In genomic region chr6:33279257-33279695, GRCh38 we compare ENCODE assay signal across 13 cellular contexts. TPM values are rescaled to one million over a fixed set of nuclear protein-coding genes. Genes with fewer than 3 reads are reported as not detected.
DNase-seq lines count a peak whose midpoint lies in the region; ATAC-seq, FAIRE-seq and TF ChIP-seq lines count a peak whose summit lies in the region.
"Had no signal": no experiment of that assay in that cellular context is flagged by ENCODE, and none has a peak within 500 bp of the region (broad histone marks: within the 10 kb centered on the region; RNA-seq: fewer than 3 reads in every experiment).

No MANE protein-coding gene starts in this region.

- no peak overlapping the region for H3K27ac Mint-ChIP-seq in MCF 10A (ENCODE audit: low read depth, unreplicated experiment)
- H3K27ac Mint-ChIP-seq in stimulated activated memory B cell treated with anti-CD40 and anti-IgM and Interleukin-4, amounts not matched to agents 10 μg/mL and 1 μg/mL and 100 μg/mL, for 72 hours, result peak overlapping the region; percentile 24

- no peaks in the 10 kb centered on the region for H3K36me3 ChIP-seq in breast epithelium
- H3K36me3 ChIP-seq in Panc1 (ENCODE audit: control insufficient read depth, insufficient read depth, low read length), result peaks cover 9% of the 10 kb centered on the region
- H3K36me3 ChIP-seq in endothelial cell of umbilical vein (ENCODE audit: control insufficient read depth in 2 of 2, extremely low read depth in 1 of 2, insufficient read depth in 2 of 2, low read length in 2 of 2), result peaks cover 3 to 36% of the 10 kb centered on the region in 2 experiments
- H3K36me3 ChIP-seq: prostate gland had no signal

- no peaks in the 10 kb centered on the region for H4K20me1 ChIP-seq in endothelial cell of umbilical vein (replicated peaks; ENCODE audit: control insufficient read depth, extremely low read depth, insufficient read depth, low read length)

- peaks cover 16% of the 10 kb centered on the region for H3K79me2 ChIP-seq in endothelial cell of umbilical vein (ENCODE audit: control insufficient read depth, insufficient read depth, low read length)

- no peak overlapping the region for H3K9ac ChIP-seq in endothelial cell of umbilical vein (replicated peaks; ENCODE audit: extremely low read depth, insufficient read depth, low read length)

- CTCF ChIA-PET in MCF 10A (lab: Yijun Ruan, JAX) (interaction anchor here (0.5 to 2.0 kb wide), 7 partner anchors 8 to 131 kb away, joined by 3 to 9 read pairs (median 3); partner anchors contain the start of genes RPS18, VPS52 and WDR46), Panc1 (lab: Charles Lee) (no interaction called here), endothelial cell of umbilical vein (lab: Charles Lee) (interaction anchor here (1.0 to 4.0 kb wide), 4 partner anchors 10 to 146 kb away, joined by 3 to 39 read pairs (median 6); partner anchors contain the start of genes PFDN6, RGL2 and WDR46)

- H3K4me1 Mint-ChIP-seq in MCF 10A (ENCODE audit: insufficient read depth, unreplicated experiment), result peaks cover 22% of the 10 kb centered on the region
- H3K4me1 Mint-ChIP-seq in stimulated activated memory B cell treated with anti-CD40 and anti-IgM and Interleukin-4, amounts not matched to agents 10 μg/mL and 1 μg/mL and 100 μg/mL, for 72 hours, result peaks cover 69% of the 10 kb centered on the region

- DNase-seq in MCF 10A (ENCODE audit: unreplicated experiment) (no peak), breast epithelium (ENCODE audit: low spot score in 2 of 2) (no peak), Panc1 (ENCODE audit: low read depth, low spot score) (no peak), endothelial cell of umbilical vein (ENCODE audit: low read depth, low spot score) (no peak), NCI-H1436 treated with DMSO at 0.1 percent for 48 hours (lab: John Stamatoyannopoulos, UW) (no peak), HK-2 (ENCODE audit: unreplicated experiment) (no peak), KBM-7 (no peak)
- DNase-seq: NCI-H187 treated with DMSO at 0.1 percent for 48 hours had no signal

- no peak overlapping the region for H2AFZ ChIP-seq in endothelial cell of umbilical vein (ENCODE audit: low read depth, low read length)

- no peak overlapping the region for H3K4me2 ChIP-seq in endothelial cell of umbilical vein (ENCODE audit: insufficient read depth, low read length)

- peaks cover 61% of the 10 kb centered on the region for H3K36me3 Mint-ChIP-seq in MCF 10A (ENCODE audit: insufficient read depth, unreplicated experiment)
- peaks cover 39% of the 10 kb centered on the region for H3K36me3 Mint-ChIP-seq in stimulated activated memory B cell treated with anti-CD40 and anti-IgM and Interleukin-4, amounts not matched to agents 10 μg/mL and 1 μg/mL and 100 μg/mL, for 72 hours

- H3K4me1 ChIP-seq in breast epithelium (peaks cover 0 to 22% of the 10 kb centered on the region in 2 donors), Panc1 (ENCODE audit: control insufficient read depth, insufficient read depth, low read length) (peaks cover 51% of the 10 kb centered on the region), endothelial cell of umbilical vein (ENCODE audit: control insufficient read depth, extremely low read depth, insufficient read depth, low read length) (peaks cover 25% of the 10 kb centered on the region)

- H3K27ac ChIP-seq in breast epithelium (no peak overlapping the region), Panc1 (ENCODE audit: low read length) (peak overlapping the region; percentile 84), endothelial cell of umbilical vein (ENCODE audit: insufficient read depth, low read depth, low read length) (no peak overlapping the region)
- H3K27ac ChIP-seq: prostate gland had no signal

- H3K4me3 Mint-ChIP-seq in MCF 10A (ENCODE audit: unreplicated experiment), result no peak overlapping the region
- H3K4me3 Mint-ChIP-seq in stimulated activated memory B cell treated with anti-CD40 and anti-IgM and Interleukin-4, amounts not matched to agents 10 μg/mL and 1 μg/mL and 100 μg/mL, for 72 hours, result no peak overlapping the region
- H3K4me3 Mint-ChIP-seq: endodermal cell had no signal

- no peaks in the 10 kb centered on the region for H3K9me1 ChIP-seq in endothelial cell of umbilical vein (replicated peaks; ENCODE audit: control insufficient read depth, extremely low read depth, insufficient read depth, low read length)

- no peaks in the 10 kb centered on the region for H3K9me3 Mint-ChIP-seq in MCF 10A (ENCODE audit: unreplicated experiment)
- no peaks in the 10 kb centered on the region for H3K9me3 Mint-ChIP-seq in stimulated activated memory B cell treated with anti-CD40 and anti-IgM and Interleukin-4, amounts not matched to agents 10 μg/mL and 1 μg/mL and 100 μg/mL, for 72 hours
- H3K9me3 Mint-ChIP-seq: activated naive CD4-positive, alpha-beta T cell treated with anti-CD3 and anti-CD28 coated beads, Interleukin-2, amount 50 U/mL, for 24 hours; endodermal cell had no signal

- intact Hi-C loops in MCF 10A (cut with micrococcal nuclease), result loop anchor here (2.0 kb wide), 1 partner anchor 20 kb away; the partner anchor contains the start of gene RGL2
- intact Hi-C loops in breast epithelium (cut with DNase I; ENCODE audit: low total_unique reads), result no loop called here
- intact Hi-C loops in Panc1 (cut with micrococcal nuclease; ENCODE audit: unreplicated experiment), result no loop called here
- intact Hi-C loops in endothelial cell of umbilical vein (cut with micrococcal nuclease), result no loop called here

- H3K27me3 Mint-ChIP-seq in MCF 10A (ENCODE audit: insufficient read depth, unreplicated experiment), result no peaks in the 10 kb centered on the region
- no peaks in the 10 kb centered on the region for H3K27me3 Mint-ChIP-seq in stimulated activated memory B cell treated with anti-CD40 and anti-IgM and Interleukin-4, amounts not matched to agents 10 μg/mL and 1 μg/mL and 100 μg/mL, for 72 hours
- H3K27me3 Mint-ChIP-seq: activated naive CD4-positive, alpha-beta T cell treated with anti-CD3 and anti-CD28 coated beads, Interleukin-2, amount 50 U/mL, for 24 hours had no signal

- TF ChIP-seq CTCF in MCF 10A (IDR thresholded peaks at IDR 0.05; ENCODE audit: unreplicated experiment), result no peak
- TF ChIP-seq CTCF in breast epithelium (IDR thresholded peaks at IDR 0.05), result no peak
- TF ChIP-seq CTCF in Panc1 (IDR thresholded peaks at IDR 0.05), result no peak
- no peak for TF ChIP-seq CTCF in endothelial cell of umbilical vein (IDR thresholded peaks at IDR 0.05; ENCODE audit: extremely low read depth in 1 of 2, insufficient read depth in 1 of 2, low read depth in 1 of 2, low read length in 2 of 2)

- POLR2A ChIA-PET in MCF 10A (lab: Yijun Ruan, JAX), result interaction anchor here (0.7 to 5.6 kb wide), 4 partner anchors 9 to 307 kb away, joined by 3 to 73 read pairs (median 19); partner anchors contain the start of genes PFDN6 and WDR46
- POLR2A ChIA-PET in Panc1 (lab: Charles Lee), result interaction anchor here (2.4 kb wide), 1 partner anchor 10 kb away, joined by 11 read pairs; the partner anchor contains the start of genes PFDN6 and WDR46
- POLR2A ChIA-PET in endothelial cell of umbilical vein (lab: Charles Lee), result interaction anchor here (2.3 kb wide), 1 partner anchor 20 kb away, joined by 8 read pairs; no protein-coding TSS in a partner anchor

- H3K27me3 ChIP-seq in breast epithelium (no peaks in the 10 kb centered on the region), Panc1 (ENCODE audit: control insufficient read depth, insufficient read depth, low read length) (no peaks in the 10 kb centered on the region), endothelial cell of umbilical vein (ENCODE audit: control insufficient read depth in 2 of 2, insufficient read depth in 2 of 2, low read length in 2 of 2) (no peaks in the 10 kb centered on the region)

- H3K4me3 ChIP-seq in breast epithelium (no peak overlapping the region), Panc1 (ENCODE audit: low read depth in 2 of 2, low read length in 2 of 2) (no peak overlapping the region), endothelial cell of umbilical vein (replicated peaks in 1 of 3; ENCODE audit: insufficient read depth in 1 of 3, low read depth in 1 of 3, low read length in 3 of 3) (no peak overlapping the region)
- H3K4me3 ChIP-seq: prostate gland had no signal

- BruUV-seq in MCF 10A (replicated peaks; lab: Mats Ljungman, UMichigan) (TSS peak; percentile 30), Panc1 (replicated peaks; lab: Mats Ljungman, UMichigan) (no TSS peak), endothelial cell of umbilical vein (replicated peaks; lab: Mats Ljungman, UMichigan) (TSS peak; percentile 11)

- FAIRE-seq in endothelial cell of umbilical vein (lab: Jason Lieb, UNC), result no peak
- FAIRE-seq: bronchial epithelial cell had no signal

- in situ Hi-C loops in Panc1 (cut with HindIII; ENCODE audit: low pct_unique_long_range_greater_than_20kb, low sequenced_read_pairs), result no loop called here
- in situ Hi-C loops in KBM-7 (cut with MboI; ENCODE audit: low pct_unique_long_range_greater_than_20kb, low sequenced_read_pairs), result loop anchor here (10.0 kb wide), 1 partner anchor 126 kb away; no protein-coding TSS in a partner anchor

- H3K9me3 ChIP-seq in breast epithelium, result no peaks in the 10 kb centered on the region
- no peaks in the 10 kb centered on the region for H3K9me3 ChIP-seq in Panc1 (ENCODE audit: control insufficient read depth, insufficient read depth, low read depth, low read length)
- no peaks in the 10 kb centered on the region for H3K9me3 ChIP-seq in endothelial cell of umbilical vein (replicated peaks; ENCODE audit: control insufficient read depth, insufficient read depth, low read length)
- H3K9me3 ChIP-seq: prostate gland had no signal

- no peak for ATAC-seq in Panc1
- no peak for ATAC-seq in stimulated activated memory B cell treated with anti-CD40 and anti-IgM and Interleukin-4, amounts not matched to agents 10 μg/mL and 1 μg/mL and 100 μg/mL, for 72 hours

- TF ChIP-seq POLR2A in breast epithelium (IDR thresholded peaks at IDR 0.05) (no peak), endothelial cell of umbilical vein (IDR thresholded peaks at IDR 0.05; ENCODE audit: low read depth, low read length) (no peak)

- dilution Hi-C loops in endothelial cell of umbilical vein (cut with MboI; ENCODE audit: extremely low pct_ligation_motif_present, low sequenced_read_pairs), result no loop called here

RNA-seq across cellular contexts. Expression of gene B3GALT4, which starts 2.4 kb away (rescaled TPM):
- total RNA-seq in MCF 10A (2022) (0.37 and 0.58 TPM in 2 replicates), breast epithelium (10 to 100 TPM in 2 of 3 donors, 1 to 10 TPM in 1; 8.2 to 15.0 (median 11.1) TPM), Panc1 (2021; ENCODE audit: unreplicated experiment) (6.0 TPM), endothelial cell of umbilical vein (4.1 and 4.5 TPM in 2 replicates)
- polyA plus RNA-seq in Panc1 (2012; ENCODE audit: insufficient read length), result 6.4 TPM
- polyA plus RNA-seq in endothelial cell of umbilical vein, result 5.6 and 7.6 TPM in 2 replicates
- polyA plus RNA-seq in endothelial cell of umbilical vein (2011; cell fraction: cytosol; rRNA removed), result 2.6 and 4.7 TPM in 2 replicates
- 1.5 and 2.0 TPM in 2 replicates for polyA plus RNA-seq in endothelial cell of umbilical vein (2011; cell fraction: nucleus; rRNA removed)
- 1.3 and 1.5 TPM in 2 replicates for polyA plus RNA-seq in endothelial cell of umbilical vein (2012)
- 4.4 and 5.1 TPM in 2 replicates for polyA minus RNA-seq in endothelial cell of umbilical vein
- 1.8 TPM for polyA minus RNA-seq in endothelial cell of umbilical vein (2011; cell fraction: cytosol; rRNA and poly(A)+ RNA removed)
- 3.4 and 4.7 TPM in 2 replicates for polyA minus RNA-seq in endothelial cell of umbilical vein (2011; cell fraction: nucleus; rRNA and poly(A)+ RNA removed)

RNA-seq across cellular contexts. Expression of gene RPS18, which starts 7.4 kb away (rescaled TPM):
- total RNA-seq in MCF 10A (2022) (4,063 and 4,680 TPM in 2 replicates), breast epithelium (1,000 to 10,000 TPM; 3,121 to 5,317 (median 4,287) TPM), Panc1 (2021; ENCODE audit: unreplicated experiment) (1,987 TPM), endothelial cell of umbilical vein (2,193 and 2,336 TPM in 2 replicates)
- 3,030 TPM for polyA plus RNA-seq in Panc1 (2012; ENCODE audit: insufficient read length)
- polyA plus RNA-seq in endothelial cell of umbilical vein, result 4,861 and 5,541 TPM in 2 replicates
- 7,007 and 7,014 TPM in 2 replicates for polyA plus RNA-seq in endothelial cell of umbilical vein (2011; cell fraction: cytosol; rRNA removed)
- 1,795 and 1,961 TPM in 2 replicates for polyA plus RNA-seq in endothelial cell of umbilical vein (2011; cell fraction: nucleus; rRNA removed)
- 4,512 and 4,549 TPM in 2 replicates for polyA plus RNA-seq in endothelial cell of umbilical vein (2012)
- 1,989 and 2,282 TPM in 2 replicates for polyA minus RNA-seq in endothelial cell of umbilical vein
- 1,001 TPM for polyA minus RNA-seq in endothelial cell of umbilical vein (2011; cell fraction: cytosol; rRNA and poly(A)+ RNA removed)
- polyA minus RNA-seq in endothelial cell of umbilical vein (2011; cell fraction: nucleus; rRNA and poly(A)+ RNA removed), result 146 and 178 TPM in 2 replicates

RNA-seq across cellular contexts. Expression of gene VPS52, which starts 7.6 kb away (rescaled TPM):
- 47.8 and 49.7 TPM in 2 replicates for total RNA-seq in MCF 10A (2022)
- total RNA-seq in breast epithelium, result 10 to 100 TPM; 29.4 to 55.6 (median 44.2) TPM
- total RNA-seq in Panc1 (2021; ENCODE audit: unreplicated experiment), result 77.7 TPM
- 68.6 TPM for polyA plus RNA-seq in Panc1 (2012; ENCODE audit: insufficient read length)
- 43.8 and 49.2 TPM in 2 replicates for total RNA-seq in endothelial cell of umbilical vein
- 112 and 132 TPM in 2 replicates for polyA plus RNA-seq in endothelial cell of umbilical vein
- 46.6 and 50.0 TPM in 2 replicates for polyA plus RNA-seq in endothelial cell of umbilical vein (2011; cell fraction: cytosol; rRNA removed)
- 401 and 420 TPM in 2 replicates for polyA plus RNA-seq in endothelial cell of umbilical vein (2011; cell fraction: nucleus; rRNA removed)
- 25.9 and 35.2 TPM in 2 replicates for polyA plus RNA-seq in endothelial cell of umbilical vein (2012)
- 161 and 169 TPM in 2 replicates for polyA minus RNA-seq in endothelial cell of umbilical vein
- 36.9 TPM for polyA minus RNA-seq in endothelial cell of umbilical vein (2011; cell fraction: cytosol; rRNA and poly(A)+ RNA removed)
- 105 and 144 TPM in 2 replicates for polyA minus RNA-seq in endothelial cell of umbilical vein (2011; cell fraction: nucleus; rRNA and poly(A)+ RNA removed)

RNA-seq across cellular contexts. Expression of gene WDR46, which starts 9.8 kb away (rescaled TPM):
- 53.1 and 57.0 TPM in 2 replicates for total RNA-seq in MCF 10A (2022)
- total RNA-seq in breast epithelium, result 10 to 100 TPM; 48.2 to 75.1 (median 58.8) TPM
- 80.6 TPM for total RNA-seq in Panc1 (2021; ENCODE audit: unreplicated experiment)
- 80.7 TPM for polyA plus RNA-seq in Panc1 (2012; ENCODE audit: insufficient read length)
- 66.9 and 71.2 TPM in 2 replicates for total RNA-seq in endothelial cell of umbilical vein
- 53.9 and 61.4 TPM in 2 replicates for polyA plus RNA-seq in endothelial cell of umbilical vein
- 48.5 and 53.8 TPM in 2 replicates for polyA plus RNA-seq in endothelial cell of umbilical vein (2011; cell fraction: cytosol; rRNA removed)
- 142 and 147 TPM in 2 replicates for polyA plus RNA-seq in endothelial cell of umbilical vein (2011; cell fraction: nucleus; rRNA removed)
- polyA plus RNA-seq in endothelial cell of umbilical vein (2012), result 45.7 and 54.4 TPM in 2 replicates
- polyA minus RNA-seq in endothelial cell of umbilical vein, result 67.6 and 70.8 TPM in 2 replicates
- polyA minus RNA-seq in endothelial cell of umbilical vein (2011; cell fraction: cytosol; rRNA and poly(A)+ RNA removed), result 59.2 TPM
- 36.8 and 37.1 TPM in 2 replicates for polyA minus RNA-seq in endothelial cell of umbilical vein (2011; cell fraction: nucleus; rRNA and poly(A)+ RNA removed)

RNA-seq across cellular contexts. Expression of gene PFDN6, which starts 10.1 kb away (rescaled TPM):
- 54.7 and 67.1 TPM in 2 replicates for total RNA-seq in MCF 10A (2022)
- 10 to 100 TPM; 23.3 to 28.6 (median 26.9) TPM for total RNA-seq in breast epithelium
- 101 TPM for total RNA-seq in Panc1 (2021; ENCODE audit: unreplicated experiment)
- polyA plus RNA-seq in Panc1 (2012; ENCODE audit: insufficient read length), result 127 TPM
- total RNA-seq in endothelial cell of umbilical vein, result 52.3 and 63.5 TPM in 2 replicates
- polyA plus RNA-seq in endothelial cell of umbilical vein, result 27.5 and 31.0 TPM in 2 replicates
- 51.3 and 61.3 TPM in 2 replicates for polyA plus RNA-seq in endothelial cell of umbilical vein (2011; cell fraction: cytosol; rRNA removed)
- polyA plus RNA-seq in endothelial cell of umbilical vein (2011; cell fraction: nucleus; rRNA removed), result 35.2 and 48.3 TPM in 2 replicates
- 85.6 and 86.7 TPM in 2 replicates for polyA plus RNA-seq in endothelial cell of umbilical vein (2012)
- 20.6 and 22.2 TPM in 2 replicates for polyA minus RNA-seq in endothelial cell of umbilical vein
- 13.7 TPM for polyA minus RNA-seq in endothelial cell of umbilical vein (2011; cell fraction: cytosol; rRNA and poly(A)+ RNA removed)
- 9.4 and 17.9 TPM in 2 replicates for polyA minus RNA-seq in endothelial cell of umbilical vein (2011; cell fraction: nucleus; rRNA and poly(A)+ RNA removed)
